32 cellular contexts compared by ENCODE assay signal in the genomic region with DNA sequence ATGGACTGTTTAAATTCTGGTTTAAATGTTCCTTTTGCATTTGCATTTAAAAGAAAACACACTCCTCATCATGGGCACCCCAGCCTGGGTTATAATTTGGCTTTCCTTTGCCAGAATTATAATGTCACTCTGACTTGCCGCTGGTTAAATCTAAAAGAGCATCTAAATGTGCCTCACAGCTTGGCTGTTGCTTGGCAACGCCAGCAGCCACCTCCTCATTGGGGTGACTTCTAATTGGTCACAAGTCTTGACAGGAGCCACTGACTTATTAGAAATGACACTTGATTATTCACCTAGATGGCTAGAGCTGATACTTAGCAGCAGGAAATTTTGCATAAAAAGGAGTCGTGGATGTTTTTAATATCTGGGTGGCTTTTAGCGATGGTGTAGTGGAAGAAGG.
DNase-seq lines count a peak whose midpoint lies in the region; ATAC-seq, FAIRE-seq and TF ChIP-seq lines count a peak whose summit lies in the region.
"Had no signal": no experiment of that assay in that cellular context is flagged by ENCODE, and none has a peak within 500 bp of the region (broad histone marks: within the 10 kb centered on the region; RNA-seq: fewer than 3 reads in every experiment).

No MANE protein-coding gene starts in this region.

- POLR2A ChIA-PET in K562 (lab: Yijun Ruan, JAX) = interaction anchor here (0.6 to 2.6 kb wide), 5 partner anchors 14 to 36 kb away, joined by 3 to 13 read pairs (median 3); no protein-coding TSS in a partner anchor

- no peak for TF ChIP-seq POLR2A in K562 (conservative IDR thresholded peaks at IDR 0.05)

- H3K36me3 Mint-ChIP-seq in natural killer cell treated with Interleukin-12 subunit alpha and Interleukin-12 subunit beta and Interleukin-15 and Interleukin-18, amount 100 ng/mL, for 72 hours = peaks cover 46% of the 10 kb centered on the region
- H3K36me3 Mint-ChIP-seq in natural killer cell = peaks cover 22% of the 10 kb centered on the region
- H3K36me3 Mint-ChIP-seq: mesothelial cell of epicardium had no signal

- H2AFZ ChIP-seq in K562 (ENCODE audit: low read depth, low read length) = no peak overlapping the region

- H3K9me3 ChIP-seq in K562 (replicated peaks; ENCODE audit: control insufficient read depth, insufficient read depth, low read depth, low read length) = 0 out of 2 replicates have a peak, but pooled peaks cover 3% of the 10 kb centered on the region
- H3K9me3 ChIP-seq: adrenal gland, left lung, SJCRH30, thoracic aorta had no signal

- BruUV-seq in K562 (replicated peaks; lab: Mats Ljungman, UMichigan) = no TSS peak

- in situ Hi-C loops in K562 (cut with MboI) = no loop called here

- CTCF ChIA-PET in K562 (lab: Yijun Ruan, JAX; ENCODE audit: low intra/inter-chr PET ratio) = no interaction called here

- H3K27ac ChIP-seq in K562 (ENCODE audit: extremely low read depth, low read depth, low read length) = no peak overlapping the region
- H3K27ac ChIP-seq: adrenal gland, BLaER1, brain microvascular endothelial cell, left lung, SJCRH30, thoracic aorta had no signal

- H3K27me3 ChIP-seq in K562 (ENCODE audit: control insufficient read depth in 2 of 2, insufficient read depth in 2 of 2, low read length in 2 of 2) = no peaks in the 10 kb centered on the region
- H3K27me3 ChIP-seq: adrenal gland, BLaER1, left lung, SJCRH30 had no signal

- H3K36me3 ChIP-seq in K562 (ENCODE audit: control insufficient read depth, insufficient read depth, low read length) = peaks cover 21% of the 10 kb centered on the region
- H3K36me3 ChIP-seq: adrenal gland, BLaER1, brain microvascular endothelial cell, SJCRH30, thoracic aorta had no signal

- peaks cover 65 to 72% of the 10 kb centered on the region in 2 donors for H3K4me1 Mint-ChIP-seq in natural killer cell treated with Interleukin-12 subunit alpha and Interleukin-12 subunit beta and Interleukin-15 and Interleukin-18, amount 100 ng/mL, for 72 hours (ENCODE audit: low read depth in 2 of 2)
- peaks cover 35 to 36% of the 10 kb centered on the region in 2 donors for H3K4me1 Mint-ChIP-seq in natural killer cell
- H3K4me1 Mint-ChIP-seq: mesothelial cell of epicardium had no signal

- H3K4me2 ChIP-seq in K562 (ENCODE audit: insufficient read depth, low read length) = no peak overlapping the region
- H3K4me2 ChIP-seq: BLaER1 had no signal

- H3K9ac ChIP-seq in K562 (ENCODE audit: insufficient read depth in 1 of 2, low read depth in 2 of 2, low read length in 2 of 2) = no peak overlapping the region
- H3K9ac ChIP-seq: BLaER1 had no signal

- no peaks in the 10 kb centered on the region for H4K20me1 ChIP-seq in K562 (replicated peaks; ENCODE audit: control insufficient read depth, insufficient read depth, low read length)
- H4K20me1 ChIP-seq: BLaER1 had no signal

- intact Hi-C loops in natural killer cell (cut with micrococcal nuclease) (no loop called here), K562 (cut with micrococcal nuclease) (no loop called here)

- H3K4me3 ChIP-seq in K562 = no peak overlapping the region
- H3K4me3 ChIP-seq: adrenal gland, BLaER1, left lung, SJCRH30, thoracic aorta had no signal

- DNase-seq in natural killer cell treated with Interleukin-12 subunit alpha and Interleukin-12 subunit beta and Interleukin-15 and Interleukin-18, amount 100 ng/mL, for 72 hours (ENCODE audit: low spot score) = no peak
- DNase-seq in natural killer cell (no peak), NCI-H2171 (lab: John Stamatoyannopoulos, UW) (peak; percentile 4), K562 (ENCODE audit: extremely low read depth in 1 of 4, low spot score in 3 of 4) (no peak), retina (peak; percentile 63), GOT3 (lab: John Stamatoyannopoulos, UW) (no peak), DMS114 treated with DMSO at 0.1 percent for 48 hours (lab: John Stamatoyannopoulos, UW; ENCODE audit: unreplicated experiment) (no peak)
- DNase-seq: ACHN; activated naive CD4-positive, alpha-beta T cell; activated T-cell treated with anti-CD3 and anti-CD28 coated beads, Interleukin-2, amount 50 U/mL, for 4 hours; brain microvascular endothelial cell; effector CD8-positive, alpha-beta T cell; erythroblast; foreskin fibroblast; left lung; naive thymus-derived CD4-positive, alpha-beta T cell; NCI-H1048; posterior cingulate gyrus; SJCRH30; stimulated activated CD4-positive, alpha-beta T cell treated with anti-CD3 and anti-CD28 coated beads, Interleukin-15, amount 100 ng/mL, for 24 hours; stimulated activated naive CD8-positive, alpha-beta T cell treated with anti-CD3 and anti-CD28 coated beads, Interleukin-15, Interleukin-2, amounts not matched to agents 100 U/mL and 50 U/mL, for 24 hours had no signal

- no peak for FAIRE-seq in K562 (lab: Jason Lieb, UNC)
- FAIRE-seq: D721Med, GM19239, HepG2, RCC 7860 had no signal

- TF ChIP-seq CTCF in natural killer cell (IDR thresholded peaks at IDR 0.05) (no peak), K562 (IDR thresholded peaks at IDR 0.05 in 2 of 3, conservative IDR thresholded peaks at IDR 0.05 in 1 of 3; ENCODE audit: insufficient read depth in 2 of 3, low read depth in 1 of 3, low read length in 3 of 3) (no peak)

- TF ChIP-seq RAD21 in K562 (CRISPR knock-in tag; conservative IDR thresholded peaks at IDR 0.05 in 1 of 2, IDR thresholded peaks at IDR 0.05 in 1 of 2) = no peak

- no peaks in the 10 kb centered on the region for H3K27me3 Mint-ChIP-seq in natural killer cell treated with Interleukin-12 subunit alpha and Interleukin-12 subunit beta and Interleukin-15 and Interleukin-18, amount 100 ng/mL, for 72 hours
- H3K27me3 Mint-ChIP-seq in natural killer cell (ENCODE audit: low read depth in 2 of 2) = no peaks in the 10 kb centered on the region

- peak overlapping the region; percentile 1 to 97 for H3K27ac Mint-ChIP-seq in natural killer cell treated with Interleukin-12 subunit alpha and Interleukin-12 subunit beta and Interleukin-15 and Interleukin-18, amount 100 ng/mL, for 72 hours
- H3K27ac Mint-ChIP-seq in natural killer cell = no peak overlapping the region
- H3K27ac Mint-ChIP-seq: mesothelial cell of epicardium; naive thymus-derived CD4-positive, alpha-beta T cell had no signal

- no peak overlapping the region for H3K4me3 Mint-ChIP-seq in natural killer cell treated with Interleukin-12 subunit alpha and Interleukin-12 subunit beta and Interleukin-15 and Interleukin-18, amount 100 ng/mL, for 72 hours
- no peak overlapping the region for H3K4me3 Mint-ChIP-seq in natural killer cell
- H3K4me3 Mint-ChIP-seq: activated T-cell treated with anti-CD3 and anti-CD28 coated beads, Interleukin-2, amount 50 U/mL, for 4 hours; mesothelial cell of epicardium; naive thymus-derived CD4-positive, alpha-beta T cell had no signal

- no peaks in the 10 kb centered on the region for H3K79me2 ChIP-seq in K562 (ENCODE audit: control insufficient read depth, insufficient read depth, low read length)

- WGBS in K562 (ENCODE audit: insufficient coverage, low coverage, missing lambda C conversion rate) = 71% methylated on average over 4 of the region's 4 CpGs

- ATAC-seq in natural killer cell treated with Interleukin-12 subunit alpha and Interleukin-12 subunit beta and Interleukin-15 and Interleukin-18, amount 100 ng/mL, for 72 hours = no peak
- ATAC-seq in natural killer cell (no peak), K562 (no peak), HG03280 (IDR thresholded peaks at IDR 0.05; ENCODE audit: unreplicated experiment) (no peak)
- ATAC-seq: activated T-cell treated with anti-CD3 and anti-CD28 coated beads, Interleukin-2, amount 50 U/mL, for 4 hours; HCT116; HepG2; naive thymus-derived CD4-positive, alpha-beta T cell; sciatic nerve; stimulated activated naive CD8-positive, alpha-beta T cell treated with anti-CD3 and anti-CD28 coated beads, Interleukin-15, Interleukin-2, amounts not matched to agents 100 U/mL and 50 U/mL, for 24 hours had no signal

- H3K4me1 ChIP-seq in K562 (replicated peaks in 1 of 2; ENCODE audit: control insufficient read depth in 2 of 2, insufficient read depth in 2 of 2, low read length in 2 of 2) = peaks cover 0 to under 1% of the 10 kb centered on the region in 2 experiments; a peak in 2 of 5 replicates
- H3K4me1 ChIP-seq: adrenal gland, SJCRH30 had no signal

- no peaks in the 10 kb centered on the region for H3K9me1 ChIP-seq in K562 (ENCODE audit: control insufficient read depth, insufficient read depth, low read length)

- no peak for TF ChIP-seq EP300 in K562 (IDR thresholded peaks at IDR 0.05; ENCODE audit: low read length)

- peaks cover 22% of the 10 kb centered on the region for H3K9me3 Mint-ChIP-seq in natural killer cell treated with Interleukin-12 subunit alpha and Interleukin-12 subunit beta and Interleukin-15 and Interleukin-18, amount 100 ng/mL, for 72 hours
- H3K9me3 Mint-ChIP-seq in natural killer cell = peaks cover 0 to 2% of the 10 kb centered on the region in 2 donors

TF ChIP-seq in K562, 482 proteins besides CTCF, POLR2A, EP300 and RAD21:
- TF ChIP-seq ZNF561 (CRISPR knock-in tag; conservative IDR thresholded peaks at IDR 0.05) = no peak
- TF ChIP-seq, protein P1, sequence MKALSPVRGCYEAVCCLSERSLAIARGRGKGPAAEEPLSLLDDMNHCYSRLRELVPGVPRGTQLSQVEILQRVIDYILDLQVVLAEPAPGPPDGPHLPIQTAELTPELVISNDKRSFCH (CRISPR knock-in tag; IDR thresholded peaks at IDR 0.05) = no peak
- TF ChIP-seq, protein P1 (tag; IDR thresholded peaks at IDR 0.05) = no peak
- TF ChIP-seq, protein P2, sequence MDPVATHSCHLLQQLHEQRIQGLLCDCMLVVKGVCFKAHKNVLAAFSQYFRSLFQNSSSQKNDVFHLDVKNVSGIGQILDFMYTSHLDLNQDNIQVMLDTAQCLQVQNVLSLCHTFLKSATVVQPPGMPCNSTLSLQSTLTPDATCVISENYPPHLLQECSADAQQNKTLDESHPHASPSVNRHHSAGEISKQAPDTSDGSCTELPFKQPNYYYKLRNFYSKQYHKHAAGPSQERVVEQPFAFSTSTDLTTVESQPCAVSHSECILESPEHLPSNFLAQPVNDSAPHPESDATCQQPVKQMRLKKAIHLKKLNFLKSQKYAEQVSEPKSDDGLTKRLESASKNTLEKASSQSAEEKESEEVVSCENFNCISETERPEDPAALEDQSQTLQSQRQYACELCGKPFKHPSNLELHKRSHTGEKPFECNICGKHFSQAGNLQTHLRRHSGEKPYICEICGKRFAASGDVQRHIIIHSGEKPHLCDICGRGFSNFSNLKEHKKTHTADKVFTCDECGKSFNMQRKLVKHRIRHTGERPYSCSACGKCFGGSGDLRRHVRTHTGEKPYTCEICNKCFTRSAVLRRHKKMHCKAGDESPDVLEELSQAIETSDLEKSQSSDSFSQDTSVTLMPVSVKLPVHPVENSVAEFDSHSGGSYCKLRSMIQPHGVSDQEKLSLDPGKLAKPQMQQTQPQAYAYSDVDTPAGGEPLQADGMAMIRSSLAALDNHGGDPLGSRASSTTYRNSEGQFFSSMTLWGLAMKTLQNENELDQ (CRISPR knock-in tag; IDR thresholded peaks at IDR 0.05; ENCODE audit: borderline replicate concordance) = no peak
- TF ChIP-seq ELF2 (CRISPR knock-in tag; IDR thresholded peaks at IDR 0.05) = no peak
- no peak for TF ChIP-seq PRMT5 (CRISPR knock-in tag; IDR thresholded peaks at IDR 0.05)
- TF ChIP-seq RFX1 (IDR thresholded peaks at IDR 0.05) = peak; percentile 74

Comparison
In these comparisons a context has a peak if more than half of its experiments do, and no peak if none do; other contexts are left out.
1. H3K27ac Mint-ChIP-seq: peak in natural killer cell treated with Interleukin-12 subunit alpha and Interleukin-12 subunit beta and Interleukin-15 and Interleukin-18, amount 100 ng/mL, for 72 hours (2 of 2); none in natural killer cell (0 of 2).
2. DNase-seq: peak in NCI-H2171 (single experiment) and retina (single experiment); none in natural killer cell treated with Interleukin-12 subunit alpha and Interleukin-12 subunit beta and Interleukin-15 and Interleukin-18, amount 100 ng/mL, for 72 hours (single experiment), natural killer cell (single experiment), K562 (0 of 4), GOT3 (single experiment) and DMS114 treated with DMSO at 0.1 percent for 48 hours (single experiment).